ENCODE assay signal across 1 cellular context in genomic region chr17:17726721-17727060, GRCh38.
TF ChIP-seq lines count a peak whose summit lies in the region.

No MANE protein-coding gene starts in this region.

TF ChIP-seq in endothelial cell of umbilical vein, 7 proteins besides CTCF, POLR2A, EP300 and RAD21 (continued from another document):
- TF ChIP-seq MAX (IDR thresholded peaks at IDR 0.05; ENCODE audit: insufficient read depth, insufficient read length) (no peak), FOS (IDR thresholded peaks at IDR 0.05; ENCODE audit: borderline replicate concordance, insufficient read depth, low read length) (no peak), GATA2 (IDR thresholded peaks at IDR 0.05; ENCODE audit: insufficient read depth, insufficient read length, low read depth, low read length) (no peak), EZH2 (IDR thresholded peaks at IDR 0.05; ENCODE audit: borderline replicate concordance, low read depth, low read length, severe bottlenecking) (no peak)
TF ChIP-seq in endothelial cell of umbilical vein: peak in this region for 0.
